ENCODE assay signal across 8 cellular contexts in genomic region chr15:75335313-75335704, GRCh38. TPM values are rescaled to one million over a fixed set of nuclear protein-coding genes. Genes with fewer than 3 reads are reported as not detected.
DNase-seq lines count a peak whose midpoint lies in the region; ATAC-seq and TF ChIP-seq lines count a peak whose summit lies in the region.

No MANE protein-coding gene starts in this region.

- no peaks in the 10 kb centered on the region for H3F3A ChIP-seq in neural progenitor cell (ENCODE audit: low read depth)

- peak overlapping the region; percentile 87 to 97 (median 92) for H3K4me3 Mint-ChIP-seq in CD4-positive, CD25-positive, alpha-beta regulatory T cell
- peak overlapping the region; percentile 92 to 93 for H3K4me3 Mint-ChIP-seq in effector memory CD8-positive, alpha-beta T cell
- peak overlapping the region; percentile 99 for H3K4me3 Mint-ChIP-seq in neural progenitor cell

- no peaks in the 10 kb centered on the region for H3K27me3 Mint-ChIP-seq in CD4-positive, CD25-positive, alpha-beta regulatory T cell
- H3K27me3 Mint-ChIP-seq in effector memory CD8-positive, alpha-beta T cell: no peaks in the 10 kb centered on the region
- peaks cover 11% of the 10 kb centered on the region for H3K27me3 Mint-ChIP-seq in neural progenitor cell (ENCODE audit: insufficient read depth, low read depth)

- H4K20me1 ChIP-seq in neural progenitor cell (ENCODE audit: low read depth): no peaks in the 10 kb centered on the region

- peaks cover 5% of the 10 kb centered on the region for H3K36me3 Mint-ChIP-seq in CD4-positive, CD25-positive, alpha-beta regulatory T cell
- peaks cover 17% of the 10 kb centered on the region for H3K36me3 Mint-ChIP-seq in effector memory CD8-positive, alpha-beta T cell (ENCODE audit: insufficient read depth)
- H3K36me3 Mint-ChIP-seq in neural progenitor cell: peaks cover 4% of the 10 kb centered on the region

- peak overlapping the region; percentile 43 to 92 (median 92) for H3K27ac Mint-ChIP-seq in CD4-positive, CD25-positive, alpha-beta regulatory T cell
- peak overlapping the region; percentile 90 to 95 for H3K27ac Mint-ChIP-seq in effector memory CD8-positive, alpha-beta T cell
- H3K27ac Mint-ChIP-seq in neural progenitor cell: peak overlapping the region; percentile 87

- peaks cover 14% of the 10 kb centered on the region for H3K79me2 ChIP-seq in neural progenitor cell (ENCODE audit: low read depth)

- no peak for DNase-seq in CD4-positive, CD25-positive, alpha-beta regulatory T cell
- DNase-seq in MG63: no peak
- no peak for DNase-seq in effector memory CD8-positive, alpha-beta T cell
- DNase-seq in neural progenitor cell (ENCODE audit: low spot score): no peak
- DNase-seq in AML-193 (lab: John Stamatoyannopoulos, UW): no peak
- no peak for DNase-seq in posterior vena cava (ENCODE audit: low spot score)
- no peak for DNase-seq in NCI-H2171 treated with DMSO at 0.1 percent for 48 hours (lab: John Stamatoyannopoulos, UW)
- no peak for DNase-seq in GOT3 (lab: John Stamatoyannopoulos, UW)

- peaks cover 0 to 2% (median 0%) of the 10 kb centered on the region in 7 donors for H3K9me3 Mint-ChIP-seq in CD4-positive, CD25-positive, alpha-beta regulatory T cell
- H3K9me3 Mint-ChIP-seq in effector memory CD8-positive, alpha-beta T cell: no peaks in the 10 kb centered on the region
- H3K9me3 Mint-ChIP-seq in neural progenitor cell: peaks cover 2% of the 10 kb centered on the region

- H3K27ac ChIP-seq in CD4-positive, CD25-positive, alpha-beta regulatory T cell (ENCODE audit: insufficient read depth, low read length, poor library complexity, severe bottlenecking): no peak overlapping the region
- H3K27ac ChIP-seq in neural progenitor cell: no peak overlapping the region

- peak overlapping the region; percentile 36 for H3K9ac ChIP-seq in neural progenitor cell

- H3K4me2 ChIP-seq in neural progenitor cell: peak overlapping the region; percentile 74

- peaks cover 17% of the 10 kb centered on the region for H3K4me1 ChIP-seq in CD4-positive, CD25-positive, alpha-beta regulatory T cell (ENCODE audit: control insufficient read depth, insufficient read depth, low read length, poor library complexity, severe bottlenecking)
- H3K4me1 ChIP-seq in neural progenitor cell: peaks cover 3% of the 10 kb centered on the region

- H3K27me3 ChIP-seq in CD4-positive, CD25-positive, alpha-beta regulatory T cell (ENCODE audit: control insufficient read depth, insufficient read depth, low read length): no peaks in the 10 kb centered on the region
- H3K27me3 ChIP-seq in MG63 (no peaks in the 10 kb centered on the region), neural progenitor cell (no peaks in the 10 kb centered on the region)

- TF ChIP-seq CTCF in neural progenitor cell (IDR thresholded peaks at IDR 0.05): no peak

- no peaks in the 10 kb centered on the region for H3K9me3 ChIP-seq in CD4-positive, CD25-positive, alpha-beta regulatory T cell (ENCODE audit: control insufficient read depth in 2 of 2, low read length in 2 of 2)
- H3K9me3 ChIP-seq in MG63: no peaks in the 10 kb centered on the region
- no peaks in the 10 kb centered on the region for H3K9me3 ChIP-seq in neural progenitor cell (ENCODE audit: low read depth)

- peaks cover 3% of the 10 kb centered on the region for H3K36me3 ChIP-seq in CD4-positive, CD25-positive, alpha-beta regulatory T cell (ENCODE audit: control insufficient read depth, insufficient read depth, low read length)
- 0 out of 2 replicates have a peak, but pooled peaks cover 2% of the 10 kb centered on the region for H3K36me3 ChIP-seq in MG63
- H3K36me3 ChIP-seq in neural progenitor cell: no peaks in the 10 kb centered on the region

- intact Hi-C loops in posterior vena cava (cut with DNase I): no loop called here

- H2AFZ ChIP-seq in neural progenitor cell (replicated peaks): peak overlapping the region; percentile 99

- ATAC-seq in CD4-positive, CD25-positive, alpha-beta regulatory T cell (ENCODE audit: low read depth in 2 of 2): no peak
- no peak for ATAC-seq in effector memory CD8-positive, alpha-beta T cell (replicated peaks)

- peak overlapping the region; percentile 74 for H3K4me3 ChIP-seq in CD4-positive, CD25-positive, alpha-beta regulatory T cell (ENCODE audit: low read depth, low read length)
- H3K4me3 ChIP-seq in MG63 (peak overlapping the region; percentile 71), neural progenitor cell (peak overlapping the region; percentile 67)

- H3K4me1 Mint-ChIP-seq in CD4-positive, CD25-positive, alpha-beta regulatory T cell: peaks cover 5 to 33% (median 20%) of the 10 kb centered on the region in 4 donors
- H3K4me1 Mint-ChIP-seq in effector memory CD8-positive, alpha-beta T cell (ENCODE audit: low read depth in 2 of 2): peaks cover 18 to 22% of the 10 kb centered on the region in 2 donors
- H3K4me1 Mint-ChIP-seq in neural progenitor cell: peaks cover 17% of the 10 kb centered on the region

RNA-seq across cellular contexts. Expression of gene COMMD4, which starts 0.6 kb away (rescaled TPM):
- 30.3 TPM for total RNA-seq in CD4-positive, CD25-positive, alpha-beta regulatory T cell
- polyA plus RNA-seq in CD4-positive, CD25-positive, alpha-beta regulatory T cell: 10 to 100 TPM; 44.7 to 68.1 (median 56.6) TPM
- 100 and 144 TPM in 2 replicates for total RNA-seq in MG63 (2014; rRNA removed; shearing (Covaris generic); ENCODE audit: low replicate concordance)
- total RNA-seq in neural progenitor cell (ENCODE audit: low replicate concordance) (36.4 and 72.6 TPM in 2 replicates), posterior vena cava (10 to 100 TPM; 29.0 to 33.2 TPM)

RNA-seq across cellular contexts. Expression of gene NEIL1, which starts 11.5 kb away (rescaled TPM):
- 23.7 TPM for total RNA-seq in CD4-positive, CD25-positive, alpha-beta regulatory T cell
- polyA plus RNA-seq in CD4-positive, CD25-positive, alpha-beta regulatory T cell: 1 to 10 TPM; 1.1 to 3.4 (median 1.4) TPM
- not detected in 2 replicates for total RNA-seq in MG63 (2014; rRNA removed; shearing (Covaris generic); ENCODE audit: low replicate concordance)
- total RNA-seq in neural progenitor cell (ENCODE audit: low replicate concordance): 11.2 and 30.1 TPM in 2 replicates
- 10 to 100 TPM; 11.7 to 25.3 TPM for total RNA-seq in posterior vena cava

RNA-seq across cellular contexts. Expression of gene MAN2C1, which starts 33.1 kb away (rescaled TPM):
- total RNA-seq in CD4-positive, CD25-positive, alpha-beta regulatory T cell: 353 TPM
- 10 to 100 TPM; 21.4 to 32.9 (median 30.6) TPM for polyA plus RNA-seq in CD4-positive, CD25-positive, alpha-beta regulatory T cell
- 57.8 and 91.1 TPM in 2 replicates for total RNA-seq in MG63 (2014; rRNA removed; shearing (Covaris generic); ENCODE audit: low replicate concordance)
- total RNA-seq in neural progenitor cell (ENCODE audit: low replicate concordance): 76.8 and 164 TPM in 2 replicates
- 100 to 1,000 TPM; 122 to 169 TPM for total RNA-seq in posterior vena cava

RNA-seq across cellular contexts. Expression of gene GOLGA6D, which starts 52.7 kb away (rescaled TPM):
- not detected for total RNA-seq in CD4-positive, CD25-positive, alpha-beta regulatory T cell
- not detected for polyA plus RNA-seq in CD4-positive, CD25-positive, alpha-beta regulatory T cell
- total RNA-seq in MG63 (2014; rRNA removed; shearing (Covaris generic); ENCODE audit: low replicate concordance): not detected in 2 replicates
- total RNA-seq in neural progenitor cell (ENCODE audit: low replicate concordance) (not detected in 2 replicates), posterior vena cava (not detected)

Comparison
In these comparisons a context has a peak if more than half of its experiments do, and no peak if none do; other contexts are left out.
1. RNA of gene NEIL1, which starts 11.5 kb away (total RNA-seq): 11.7 to 25.3 TPM in posterior vena cava, 23.7 TPM in CD4-positive, CD25-positive, alpha-beta regulatory T cell (single experiment) and 11.2 to 30.1 TPM in neural progenitor cell; not detected in MG63; every median in the first group is over 10 times any median in the second.
2. Peak in every context shown above with its lines, with median percentiles within 50 percentile points of each other: H3K4me3 ChIP-seq, H3K27ac Mint-ChIP-seq and H3K4me3 Mint-ChIP-seq.